ENCODE assay signal across 30 cellular contexts in the genomic region with DNA sequence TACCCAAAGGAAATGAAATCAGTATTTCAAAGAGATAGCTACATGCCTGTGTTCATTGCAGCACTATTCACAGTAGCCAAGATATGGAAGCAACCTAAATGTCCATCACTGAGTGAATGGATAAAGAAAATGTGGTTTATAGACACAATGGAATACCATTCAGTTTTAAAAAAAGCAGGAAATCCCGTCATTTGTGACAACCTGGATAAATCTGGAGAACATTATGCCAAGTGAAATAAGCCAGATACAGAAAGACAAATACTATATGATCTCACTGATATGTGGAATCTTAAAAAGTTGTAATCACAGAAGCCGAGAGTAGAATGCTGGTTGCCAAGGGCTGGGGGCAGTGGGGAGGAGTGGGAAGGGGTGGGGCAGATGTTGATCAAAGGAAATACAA.
"Had no signal": no experiment of that assay in that cellular context is flagged by ENCODE, and none has a peak within 500 bp of the region (broad histone marks: within the 10 kb centered on the region; RNA-seq: fewer than 3 reads in every experiment).

No MANE protein-coding gene starts in this region.

- H3K27me3 ChIP-seq: neural progenitor cell, ovary, right lobe of liver, sigmoid colon, spleen, stomach, thyroid gland, tibial nerve, upper lobe of right lung, uterus had no signal

- H3K4me1 Mint-ChIP-seq: naive thymus-derived CD4-positive, alpha-beta T cell; natural killer cell; neural progenitor cell; stimulated activated effector memory CD8-positive, alpha-beta T cell treated with anti-CD3 and anti-CD28 coated beads, Interleukin-12 subunit alpha, Interleukin-12 subunit beta, amount 100 ng/mL, for 72 hours; stimulated activated naive B cell treated with anti-CD40 and anti-IgM and Interleukin-4, amounts not matched to agents 10 μg/mL and 1 μg/mL and 100 μg/mL, for 72 hours had no signal

- ATAC-seq: naive thymus-derived CD4-positive, alpha-beta T cell; natural killer cell; psoas muscle; right cardiac atrium; stimulated activated effector memory CD8-positive, alpha-beta T cell treated with anti-CD3 and anti-CD28 coated beads, Interleukin-12 subunit alpha, Interleukin-12 subunit beta, amount 100 ng/mL, for 72 hours; stimulated activated naive B cell treated with anti-CD40 and anti-IgM and Interleukin-4, amounts not matched to agents 10 μg/mL and 1 μg/mL and 100 μg/mL, for 72 hours; upper lobe of right lung had no signal

- H3K36me3 ChIP-seq: neural progenitor cell, ovary, right lobe of liver, sigmoid colon, spleen, stomach, thoracic aorta, thyroid gland, tibial nerve, upper lobe of right lung, uterus had no signal

- H3K9me3 Mint-ChIP-seq: neural progenitor cell; stimulated activated effector memory CD8-positive, alpha-beta T cell treated with anti-CD3 and anti-CD28 coated beads, Interleukin-12 subunit alpha, Interleukin-12 subunit beta, amount 100 ng/mL, for 72 hours had no signal

- H3K4me2 ChIP-seq: neural progenitor cell had no signal

- H3K27ac ChIP-seq: neural progenitor cell, ovary, parathyroid adenoma, psoas muscle, sigmoid colon, spleen, stomach, thoracic aorta, thyroid gland, tibial nerve, upper lobe of right lung, uterus had no signal

- H3K27ac Mint-ChIP-seq: naive thymus-derived CD4-positive, alpha-beta T cell; natural killer cell; neural progenitor cell; progenitor cell of endocrine pancreas; stimulated activated effector memory CD8-positive, alpha-beta T cell treated with anti-CD3 and anti-CD28 coated beads, Interleukin-12 subunit alpha, Interleukin-12 subunit beta, amount 100 ng/mL, for 72 hours; stimulated activated naive B cell treated with anti-CD40 and anti-IgM and Interleukin-4, amounts not matched to agents 10 μg/mL and 1 μg/mL and 100 μg/mL, for 72 hours; stimulated activated naive CD8-positive, alpha-beta T cell treated with anti-CD3 and anti-CD28 coated beads, Interleukin-15, Interleukin-2, amounts not matched to agents 100 ng/mL and 50 ng/mL, for 24 hours had no signal

- H3K4me3 ChIP-seq: neural progenitor cell, ovary, psoas muscle, right lobe of liver, sigmoid colon, spleen, stomach, thoracic aorta, thyroid gland, tibial nerve, upper lobe of right lung, uterus had no signal

- FAIRE-seq: small intestine had no signal

- H3K9ac ChIP-seq: neural progenitor cell, parathyroid adenoma had no signal

- H3K9me3 ChIP-seq: ovary, psoas muscle, right lobe of liver, sigmoid colon, spleen, stomach, thoracic aorta, thyroid gland, tibial nerve, upper lobe of right lung, uterus had no signal

- H2AFZ ChIP-seq: neural progenitor cell, parathyroid adenoma had no signal

- H3K36me3 Mint-ChIP-seq: naive thymus-derived CD4-positive, alpha-beta T cell; natural killer cell; neural progenitor cell; stimulated activated effector memory CD8-positive, alpha-beta T cell treated with anti-CD3 and anti-CD28 coated beads, Interleukin-12 subunit alpha, Interleukin-12 subunit beta, amount 100 ng/mL, for 72 hours; stimulated activated naive B cell treated with anti-CD40 and anti-IgM and Interleukin-4, amounts not matched to agents 10 μg/mL and 1 μg/mL and 100 μg/mL, for 72 hours had no signal

- H3K79me2 ChIP-seq: parathyroid adenoma had no signal

- DNase-seq: naive thymus-derived CD4-positive, alpha-beta T cell; natural killer cell; occipital lobe; ovary; posterior cingulate gyrus; psoas muscle; right cardiac atrium; sigmoid colon; small intestine; spleen; stimulated activated CD4-positive, alpha-beta T cell treated with anti-CD3 and anti-CD28 coated beads, Interleukin-12 subunit alpha, Interleukin-12 subunit beta, amount 100 ng/mL, for 4 hours; stimulated activated CD4-positive, alpha-beta T cell treated with anti-CD3 and anti-CD28 coated beads, Interleukin-2, amount 100 ng/mL, for 24 hours; stimulated activated CD4-positive, alpha-beta T cell treated with anti-CD3 and anti-CD28 coated beads, Interleukin-2, amount 100 ng/mL, for 48 hours; stimulated activated CD4-positive, alpha-beta T cell treated with anti-CD3 and anti-CD28 coated beads, Interleukin-4, amount 100 ng/mL, for 24 hours; stimulated activated naive B cell treated with anti-CD40 and anti-IgM and Interleukin-4, amounts not matched to agents 10 μg/mL and 1 μg/mL and 100 μg/mL, for 72 hours; stimulated activated naive CD4-positive, alpha-beta T cell treated with Interleukin-2 at 50 U/mL for 16 hours; stomach; thyroid gland; trophoblast cell; upper lobe of right lung; uterus had no signal

- H3K27me3 Mint-ChIP-seq: progenitor cell of endocrine pancreas; stimulated activated naive CD8-positive, alpha-beta T cell treated with anti-CD3 and anti-CD28 coated beads, Interleukin-15, Interleukin-2, amounts not matched to agents 100 ng/mL and 50 ng/mL, for 24 hours had no signal

- H3K4me1 ChIP-seq: parathyroid adenoma, psoas muscle, sigmoid colon, spleen, stomach, thyroid gland, tibial nerve, upper lobe of right lung, uterus had no signal

- H3K4me3 Mint-ChIP-seq: naive thymus-derived CD4-positive, alpha-beta T cell; natural killer cell; nephron; neural progenitor cell; stimulated activated effector memory CD8-positive, alpha-beta T cell treated with anti-CD3 and anti-CD28 coated beads, Interleukin-12 subunit alpha, Interleukin-12 subunit beta, amount 100 ng/mL, for 72 hours; stimulated activated naive B cell treated with anti-CD40 and anti-IgM and Interleukin-4, amounts not matched to agents 10 μg/mL and 1 μg/mL and 100 μg/mL, for 72 hours; stimulated activated naive CD8-positive, alpha-beta T cell treated with anti-CD3 and anti-CD28 coated beads, Interleukin-15, Interleukin-2, amounts not matched to agents 100 ng/mL and 50 ng/mL, for 24 hours had no signal
